Comparison of ENCODE assay signal across 9 cellular contexts in genomic region chr14:20857630-20858261, GRCh38. TPM values are rescaled to one million over a fixed set of nuclear protein-coding genes. Genes with fewer than 3 reads are reported as not detected.
DNase-seq lines count a peak whose midpoint lies in the region; ATAC-seq, FAIRE-seq and TF ChIP-seq lines count a peak whose summit lies in the region.
"Had no signal": no experiment of that assay in that cellular context is flagged by ENCODE, and none has a peak within 500 bp of the region (broad histone marks: within the 10 kb centered on the region; RNA-seq: fewer than 3 reads in every experiment).

No MANE protein-coding gene starts in this region.

- H3K36me3 ChIP-seq in PC-9 (ENCODE audit: low read depth) (no peaks in the 10 kb centered on the region), osteoblast (ENCODE audit: insufficient read depth, low read length) (no peaks in the 10 kb centered on the region), thoracic aorta (no peaks in the 10 kb centered on the region)

- no peak overlapping the region for H3K27ac Mint-ChIP-seq in activated T-cell treated with anti-CD3 and anti-CD28 coated beads, Interleukin-2, amount 50 U/mL, for 72 hours

- no peak overlapping the region for H3K4me3 Mint-ChIP-seq in activated T-cell treated with anti-CD3 and anti-CD28 coated beads, Interleukin-2, amount 50 U/mL, for 72 hours

- H3K9me2 ChIP-seq in PC-9 (ENCODE audit: insufficient read depth): no peaks in the 10 kb centered on the region

- H3K9me3 ChIP-seq in PC-9 (ENCODE audit: insufficient read depth, low read depth) (no peaks in the 10 kb centered on the region), osteoblast (ENCODE audit: low read depth, low read length) (no peaks in the 10 kb centered on the region), thoracic aorta (no peaks in the 10 kb centered on the region)

- H3K4me3 ChIP-seq in PC-9: no peak overlapping the region
- H3K4me3 ChIP-seq in osteoblast (ENCODE audit: insufficient read depth, low read length): no peak overlapping the region
- no peak overlapping the region for H3K4me3 ChIP-seq in thoracic aorta

- no peaks in the 10 kb centered on the region for H4K20me1 ChIP-seq in PC-9 (ENCODE audit: insufficient read depth)
- no peaks in the 10 kb centered on the region for H4K20me1 ChIP-seq in osteoblast (ENCODE audit: insufficient read depth, low read length)

- H3K4me1 ChIP-seq in PC-9 (replicated peaks; ENCODE audit: insufficient read depth) (no peaks in the 10 kb centered on the region), osteoblast (ENCODE audit: insufficient read depth, low read length) (no peaks in the 10 kb centered on the region), thoracic aorta (ENCODE audit: control insufficient read depth in 1 of 2, low read depth in 2 of 2) (peaks cover 0 to 3% of the 10 kb centered on the region in 2 donors)

- TF ChIP-seq CTCF in D721Med (IDR thresholded peaks at IDR 0.05; ENCODE audit: insufficient read depth, missing control alignments) (peak; percentile 69), PC-9 (conservative IDR thresholded peaks at IDR 0.05) (peak; percentile 88), osteoblast (IDR thresholded peaks at IDR 0.05; ENCODE audit: extremely low read depth, low read depth, low read length) (peak; percentile 89), thoracic aorta (IDR thresholded peaks at IDR 0.05) (peak; percentile 85)

- peaks cover 41% of the 10 kb centered on the region for H3K27me3 Mint-ChIP-seq in activated T-cell treated with anti-CD3 and anti-CD28 coated beads, Interleukin-2, amount 50 U/mL, for 72 hours (ENCODE audit: low read depth)

- no peaks in the 10 kb centered on the region for H3K79me2 ChIP-seq in PC-9 (ENCODE audit: low read depth)
- no peaks in the 10 kb centered on the region for H3K79me2 ChIP-seq in osteoblast (ENCODE audit: insufficient read depth, low read length)

- intact Hi-C loops in PC-9 (cut with micrococcal nuclease; ENCODE audit: unreplicated experiment): loop anchor here (1.0 to 10.0 kb wide), 4 partner anchors 53 to 247 kb away; partner anchors contain the start of gene RNASE1

- H3K4me1 Mint-ChIP-seq in activated T-cell treated with anti-CD3 and anti-CD28 coated beads, Interleukin-2, amount 50 U/mL, for 72 hours (ENCODE audit: low read depth): no peaks in the 10 kb centered on the region

- no peaks in the 10 kb centered on the region for H3K36me3 Mint-ChIP-seq in activated T-cell treated with anti-CD3 and anti-CD28 coated beads, Interleukin-2, amount 50 U/mL, for 72 hours (ENCODE audit: insufficient read depth in 2 of 2)

- BruUV-seq in PC-9 (replicated peaks; lab: Mats Ljungman, UMichigan): no TSS peak

- no peaks in the 10 kb centered on the region for H3K9me3 Mint-ChIP-seq in activated T-cell treated with anti-CD3 and anti-CD28 coated beads, Interleukin-2, amount 50 U/mL, for 72 hours

- H2AFZ ChIP-seq in PC-9 (no peak overlapping the region), osteoblast (ENCODE audit: low read length) (no peak overlapping the region)

- CTCF ChIA-PET in PC-9 (lab: Charles Lee): interaction anchor here (0.5 to 2.8 kb wide), 6 partner anchors 9 to 245 kb away, joined by 3 to 10 read pairs (median 4); no protein-coding TSS in a partner anchor

- no peak for FAIRE-seq in D721Med (lab: Jason Lieb, UNC)

- no peaks in the 10 kb centered on the region for H3F3A ChIP-seq in PC-9 (ENCODE audit: insufficient read depth, low read depth)

- POLR2A ChIA-PET in PC-9 (lab: Charles Lee; ENCODE audit: unreplicated experiment): interaction anchor here (0.6 kb wide), 1 partner anchor 245 kb away, joined by 5 read pairs; no protein-coding TSS in a partner anchor

- DNase-seq in D721Med (ENCODE audit: insufficient read length, low spot score) (peak; percentile 40), HK-2 (ENCODE audit: unreplicated experiment) (peak; percentile 51), PC-9 (peak in 1 of 2 experiments; percentile 48), fibroblast of the conjunctiva (ENCODE audit: low read depth) (peak; percentile 6), osteoblast (ENCODE audit: insufficient read length, low spot score, missing footprints) (no peak), thoracic aorta (ENCODE audit: low spot score) (no peak)
- peak; percentile 71 to 78 for DNase-seq in activated T-cell treated with anti-CD3 and anti-CD28 coated beads, Interleukin-2, amount 50 U/mL, for 72 hours

- peak; percentile 72 for ATAC-seq in activated T-cell treated with anti-CD3 and anti-CD28 coated beads, Interleukin-2, amount 50 U/mL, for 72 hours (replicated peaks in 1 of 2)
- ATAC-seq in thoracic aorta (ENCODE audit: insufficient number of reproducible peaks, low FRiP score, low read depth) (no peak), GM19467 (IDR thresholded peaks at IDR 0.05; ENCODE audit: unreplicated experiment) (no peak)

- no peak overlapping the region for H3K4me2 ChIP-seq in PC-9
- H3K4me2 ChIP-seq in osteoblast (ENCODE audit: insufficient read depth, low read length): no peak overlapping the region

- H3K27me3 ChIP-seq in PC-9 (ENCODE audit: insufficient read depth, low read depth): peaks cover 6% of the 10 kb centered on the region; the same call in 1 of the 2 replicates
- peaks cover 11% of the 10 kb centered on the region for H3K27me3 ChIP-seq in osteoblast (ENCODE audit: insufficient read depth, low read length)
- H3K27me3 ChIP-seq in thoracic aorta (replicated peaks; ENCODE audit: insufficient read depth): no peaks in the 10 kb centered on the region

- H3K27ac ChIP-seq in PC-9 (no peak overlapping the region), osteoblast (ENCODE audit: low read depth, low read length) (no peak overlapping the region), thoracic aorta (no peak overlapping the region)

RNA-seq across cellular contexts. Expression of gene RNASE3, which starts 33.4 kb away (rescaled TPM):
- total RNA-seq in PC-9 (2021) (not detected in 2 replicates), osteoblast (not detected in 2 replicates), thoracic aorta (not detected)
- not detected for total RNA-seq in activated T-cell treated with anti-CD3 and anti-CD28 coated beads, Interleukin-2, amount 50 U/mL, for 72 hours
- total RNA-seq: T-helper 2 cell treated with Interferon-gamma antibody and Interleukin-4, amounts not matched to agents 100 ng/mL and 5 ng/mL, for 36 hours had no signal

RNA-seq across cellular contexts. Expression of gene RNASE1, which starts 55.1 kb away (rescaled TPM):
- total RNA-seq in PC-9 (2021) (32.2 and 47.4 TPM in 2 replicates), osteoblast (1.1 TPM in 1 of 2 replicates, not detected in the other), thoracic aorta (100 to 1,000 TPM; 537 to 922 TPM)
- total RNA-seq in activated T-cell treated with anti-CD3 and anti-CD28 coated beads, Interleukin-2, amount 50 U/mL, for 72 hours: not detected
- total RNA-seq: T-helper 2 cell treated with Interferon-gamma antibody and Interleukin-4, amounts not matched to agents 100 ng/mL and 5 ng/mL, for 36 hours had no signal

Comparison
In these comparisons a context has a peak if more than half of its experiments do, and no peak if none do; other contexts are left out.
1. DNase-seq: peak in D721Med (single experiment), HK-2 (single experiment), activated T-cell treated with anti-CD3 and anti-CD28 coated beads, Interleukin-2, amount 50 U/mL, for 72 hours (2 of 2) and fibroblast of the conjunctiva (single experiment); none in osteoblast (single experiment) and thoracic aorta (single experiment).
2. ATAC-seq: peak in activated T-cell treated with anti-CD3 and anti-CD28 coated beads, Interleukin-2, amount 50 U/mL, for 72 hours (2 of 2); none in thoracic aorta (single experiment) and GM19467 (single experiment).
3. RNA of gene RNASE1, which starts 55.1 kb away (total RNA-seq): 537 to 922 TPM in thoracic aorta and 32.2 to 47.4 TPM in PC-9; 1.1 TPM in osteoblast and not detected in activated T-cell treated with anti-CD3 and anti-CD28 coated beads, Interleukin-2, amount 50 U/mL, for 72 hours; every median in the first group is over 10 times any median in the second.
4. Peak in every context shown above with its lines, with median percentiles within 50 percentile points of each other: CTCF ChIP-seq.